Comparison of ENCODE assay signal across 8 cellular contexts in the genomic region with DNA sequence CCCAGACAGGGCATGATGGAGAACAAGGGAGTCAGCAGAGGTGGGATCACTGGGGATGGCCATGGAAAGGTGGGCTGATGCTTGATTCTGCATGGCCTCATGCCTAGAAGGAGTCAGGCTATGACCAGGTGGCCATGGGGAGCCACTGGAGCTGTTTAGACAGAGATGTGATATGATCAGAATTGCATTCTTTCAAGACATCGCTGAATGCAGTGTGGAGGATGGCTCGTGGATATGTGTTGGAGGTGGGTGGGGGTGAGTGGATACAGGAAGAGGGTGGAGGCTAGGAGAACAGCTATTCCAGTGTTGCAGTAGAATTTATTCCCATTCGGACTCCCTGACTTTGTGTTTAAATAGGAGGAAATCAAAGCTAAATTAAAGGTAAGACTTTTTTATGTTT.
"Had no signal": no experiment of that assay in that cellular context is flagged by ENCODE, and none has a peak within 500 bp of the region (broad histone marks: within the 10 kb centered on the region; RNA-seq: fewer than 3 reads in every experiment).

No MANE protein-coding gene starts in this region.

- H3K27ac ChIP-seq: GM23248 had no signal

- H3K4me3 ChIP-seq: GM23248, GM23338, HAP-1 had no signal

- DNase-seq: GM23248, GOT3, H7, H9, HCEC 1CT, HFFc6 had no signal
